8 cellular contexts compared by ENCODE assay signal in genomic region chr20:50510706-50511401, GRCh38. TPM values are rescaled to one million over a fixed set of nuclear protein-coding genes. Genes with fewer than 3 reads are reported as not detected.
A peak's percentile ranks its signal among the peaks of the same experiment; 100 is the strongest.
DNase-seq lines count a peak whose midpoint lies in the region; ATAC-seq and TF ChIP-seq lines count a peak whose summit lies in the region.

No MANE protein-coding gene starts in this region.

- H4K91ac ChIP-seq in neuronal stem cell (ENCODE audit: low read depth, low read length, poor library complexity), result no peak overlapping the region

- H2BK5ac ChIP-seq in neuronal stem cell (ENCODE audit: low read length), result peak overlapping the region; percentile 45

- TF ChIP-seq EP300 in esophagus muscularis mucosa (IDR thresholded peaks at IDR 0.05), result no peak

- peak overlapping the region; percentile 96 for H3K4me3 ChIP-seq in AG10803 (ENCODE audit: low read length)
- peak overlapping the region; percentile 90 for H3K4me3 ChIP-seq in HAP-1
- peak overlapping the region; percentile 72 to 94 (median 82) for H3K4me3 ChIP-seq in esophagus muscularis mucosa
- H3K4me3 ChIP-seq in neuronal stem cell (ENCODE audit: low read length in 2 of 2), result peak overlapping the region; percentile 85 to 90

- intact Hi-C loops in esophagus muscularis mucosa (cut with DNase I), result loop anchor here (2.0 kb wide), 1 partner anchor 64 kb away; no protein-coding TSS in a partner anchor

- no peak for DNase-seq in AG10803 (ENCODE audit: low read depth)
- peak in 1 of 2 experiments; percentile 38 for DNase-seq in HAP-1 (ENCODE audit: low spot score in 2 of 2)
- DNase-seq in esophagus muscularis mucosa (ENCODE audit: extremely low spot score), result no peak
- peak; percentile 17 for DNase-seq in neuronal stem cell (ENCODE audit: low spot score)
- no peak for DNase-seq in NCI-H748 (lab: John Stamatoyannopoulos, UW; ENCODE audit: unreplicated experiment)

- no peak overlapping the region for H2BK15ac ChIP-seq in neuronal stem cell (ENCODE audit: low read length)

- H3K14ac ChIP-seq in neuronal stem cell (ENCODE audit: low read length), result no peak overlapping the region

- H2BK120ac ChIP-seq in neuronal stem cell (ENCODE audit: low read depth, low read length), result no peak overlapping the region

- peak overlapping the region; percentile 99 for H3K9ac ChIP-seq in neuronal stem cell (ENCODE audit: low read depth, low read length, poor library complexity)

- H3K4ac ChIP-seq in neuronal stem cell (ENCODE audit: low read length), result no peak overlapping the region

- H2BK12ac ChIP-seq in neuronal stem cell (ENCODE audit: low read length), result no peak overlapping the region

- in situ Hi-C loops in HAP-1 (cut with MboI; ENCODE audit: low sequenced_read_pairs), result no loop called here

- H3K27ac ChIP-seq in VCaP (peak overlapping the region; percentile 82), esophagus muscularis mucosa (replicated peaks in 1 of 4) (peak overlapping the region; percentile 82 to 90 (median 87)), neuronal stem cell (replicated peaks; ENCODE audit: low read length) (peak overlapping the region; percentile 49)

- peak overlapping the region; percentile 93 for H3K18ac ChIP-seq in neuronal stem cell (ENCODE audit: low read length)

- ATAC-seq in HG03460 (IDR thresholded peaks at IDR 0.05; ENCODE audit: unreplicated experiment) (no peak), HG02759 (IDR thresholded peaks at IDR 0.05; ENCODE audit: unreplicated experiment) (no peak)

- peak overlapping the region; percentile 66 for H3K4me2 ChIP-seq in neuronal stem cell (ENCODE audit: insufficient read depth, low read length, poor library complexity, severe bottlenecking)

- TF ChIP-seq CTCF in AG10803 (conservative IDR thresholded peaks at IDR 0.05; ENCODE audit: low read length), result no peak
- no peak for TF ChIP-seq CTCF in VCaP (conservative IDR thresholded peaks at IDR 0.05)
- no peak for TF ChIP-seq CTCF in esophagus muscularis mucosa (IDR thresholded peaks at IDR 0.05)

- H3K27me3 ChIP-seq in HAP-1 (ENCODE audit: low read depth) (no peaks in the 10 kb centered on the region), esophagus muscularis mucosa (no peaks in the 10 kb centered on the region), neuronal stem cell (ENCODE audit: control insufficient read depth in 3 of 3, insufficient read depth in 3 of 3, low read depth in 1 of 3, low read length in 3 of 3) (no peaks in the 10 kb centered on the region)

- WGBS in esophagus muscularis mucosa, result 2% methylated on average over 20 of the region's 29 CpGs
- no CpG with 5 or more reads among the region's 29 CpGs for WGBS in neuronal stem cell (ENCODE audit: extremely low coverage in 2 of 2, insufficient read length in 2 of 2, insufficient replicate concordance in 1 of 2), 2 donors

- H4K8ac ChIP-seq in neuronal stem cell (ENCODE audit: low read depth, low read length), result no peak overlapping the region

- H3K4me1 ChIP-seq in HAP-1 (peaks cover 52% of the 10 kb centered on the region), esophagus muscularis mucosa (peaks cover 33 to 60% (median 57%) of the 10 kb centered on the region in 4 donors), neuronal stem cell (ENCODE audit: control insufficient read depth in 2 of 2, insufficient read depth in 1 of 2, low read depth in 1 of 2, low read length in 2 of 2) (peaks cover 12 to 25% of the 10 kb centered on the region in 2 donors)

- H2AK5ac ChIP-seq in neuronal stem cell (ENCODE audit: low read depth, low read length), result peak overlapping the region; percentile 51

- H3K9me3 ChIP-seq in HAP-1, result no peaks in the 10 kb centered on the region
- no peaks in the 10 kb centered on the region for H3K9me3 ChIP-seq in esophagus muscularis mucosa
- H3K9me3 ChIP-seq in neuronal stem cell (replicated peaks in 1 of 2; ENCODE audit: control insufficient read depth in 2 of 2, insufficient read depth in 1 of 2, low read depth in 1 of 2, low read length in 2 of 2), result no peaks in the 10 kb centered on the region

- peaks cover 5% of the 10 kb centered on the region for H3K79me1 ChIP-seq in neuronal stem cell (ENCODE audit: low read depth, low read length)

- peak overlapping the region; percentile 78 for H2AFZ ChIP-seq in neuronal stem cell (ENCODE audit: low read length)

- no peaks in the 10 kb centered on the region for H3K36me3 ChIP-seq in HAP-1 (replicated peaks)
- no peaks in the 10 kb centered on the region for H3K36me3 ChIP-seq in esophagus muscularis mucosa
- no peaks in the 10 kb centered on the region for H3K36me3 ChIP-seq in neuronal stem cell (replicated peaks in 1 of 2; ENCODE audit: control insufficient read depth in 2 of 2, insufficient read depth in 2 of 2, low read length in 2 of 2)

- TF ChIP-seq POLR2A in esophagus muscularis mucosa (IDR thresholded peaks at IDR 0.05; ENCODE audit: low read depth), result no peak

- peak overlapping the region; percentile 92 for H3K23ac ChIP-seq in neuronal stem cell (ENCODE audit: low read depth, low read length, poor library complexity)

RNA-seq across cellular contexts. Expression of gene PTPN1, which starts 0.7 kb away (rescaled TPM):
- total RNA-seq in esophagus muscularis mucosa, result 10 to 100 TPM; 21.2 to 49.0 (median 41.0) TPM
- polyA plus RNA-seq in neuronal stem cell (2013, experiment 1 of 2), result 30.8 TPM
- 29.7 TPM for polyA plus RNA-seq in neuronal stem cell (2013, experiment 2 of 2)
